ENCODE assay signal across 24 cellular contexts in genomic region chr17:17172990-17173389, GRCh38. TPM values are rescaled to one million over a fixed set of nuclear protein-coding genes. Genes with fewer than 3 reads are reported as not detected.
DNase-seq lines count a peak whose midpoint lies in the region; ATAC-seq lines count a peak whose summit lies in the region.
"Had no signal": no experiment of that assay in that cellular context is flagged by ENCODE, and none has a peak within 500 bp of the region (broad histone marks: within the 10 kb centered on the region; RNA-seq: fewer than 3 reads in every experiment).

No MANE protein-coding gene starts in this region.

- no peak overlapping the region for H3K4me3 Mint-ChIP-seq in activated CD4-positive, alpha-beta T cell treated with anti-CD3 and anti-CD28 coated beads, Interleukin-2, amount 10 ng/mL, durations not matched to agents 24 days and 14 days
- no peak overlapping the region for H3K4me3 Mint-ChIP-seq in T-helper 17 cell
- peak overlapping the region in 6 of 10 donors; percentile 18 to 59 (median 39) for H3K4me3 Mint-ChIP-seq in naive thymus-derived CD4-positive, alpha-beta T cell
- H3K4me3 Mint-ChIP-seq: activated CD4-positive, alpha-beta T cell treated with anti-CD3 and anti-CD28 coated beads for 36 hours; endodermal cell; H9 had no signal

- H3K36me3 Mint-ChIP-seq in activated CD4-positive, alpha-beta T cell treated with anti-CD3 and anti-CD28 coated beads, Interleukin-2, amount 10 ng/mL, durations not matched to agents 24 days and 14 days (ENCODE audit: low read depth): peaks cover 39% of the 10 kb centered on the region
- H3K36me3 Mint-ChIP-seq in T-helper 17 cell (ENCODE audit: low read depth): peaks cover 9% of the 10 kb centered on the region
- H3K36me3 Mint-ChIP-seq in naive thymus-derived CD4-positive, alpha-beta T cell: peaks cover 0 to 44% (median 26%) of the 10 kb centered on the region in 5 donors

- H3K4me1 ChIP-seq in BLaER1: peaks cover 94% of the 10 kb centered on the region
- H3K4me1 ChIP-seq in naive thymus-derived CD4-positive, alpha-beta T cell (ENCODE audit: control insufficient read depth in 2 of 2, insufficient read depth in 2 of 2, low read length in 2 of 2): peaks cover 19 to 62% of the 10 kb centered on the region in 2 donors

- H3K4me1 Mint-ChIP-seq in activated CD4-positive, alpha-beta T cell treated with anti-CD3 and anti-CD28 coated beads, Interleukin-2, amount 10 ng/mL, durations not matched to agents 24 days and 14 days: peaks cover 48% of the 10 kb centered on the region
- peaks cover 66% of the 10 kb centered on the region for H3K4me1 Mint-ChIP-seq in T-helper 17 cell
- peaks cover 33 to 87% (median 73%) of the 10 kb centered on the region in 7 donors for H3K4me1 Mint-ChIP-seq in naive thymus-derived CD4-positive, alpha-beta T cell

- H3K9me3 Mint-ChIP-seq in activated CD4-positive, alpha-beta T cell treated with anti-CD3 and anti-CD28 coated beads, Interleukin-2, amount 10 ng/mL, durations not matched to agents 24 days and 14 days: no peaks in the 10 kb centered on the region
- H3K9me3 Mint-ChIP-seq in naive thymus-derived CD4-positive, alpha-beta T cell: no peaks in the 10 kb centered on the region
- H3K9me3 Mint-ChIP-seq: endodermal cell, H9 had no signal

- no peaks in the 10 kb centered on the region for H3K27me3 Mint-ChIP-seq in activated CD4-positive, alpha-beta T cell treated with anti-CD3 and anti-CD28 coated beads, Interleukin-2, amount 10 ng/mL, durations not matched to agents 24 days and 14 days
- no peaks in the 10 kb centered on the region for H3K27me3 Mint-ChIP-seq in T-helper 17 cell
- H3K27me3 Mint-ChIP-seq in naive thymus-derived CD4-positive, alpha-beta T cell: no peaks in the 10 kb centered on the region
- H3K27me3 Mint-ChIP-seq: activated CD4-positive, alpha-beta T cell treated with anti-CD3 and anti-CD28 coated beads for 36 hours; progenitor cell of endocrine pancreas had no signal

- peaks cover 93% of the 10 kb centered on the region for H3K36me3 ChIP-seq in BLaER1
- H3K36me3 ChIP-seq in naive thymus-derived CD4-positive, alpha-beta T cell (ENCODE audit: control insufficient read depth in 2 of 3, insufficient read depth in 3 of 3, low read length in 3 of 3): peaks cover 4 to 42% (median 12%) of the 10 kb centered on the region in 3 experiments

- peak overlapping the region; percentile 31; the same call in 1 of the 2 replicates for H3K9ac ChIP-seq in BLaER1

- H3K9me3 ChIP-seq in BLaER1 (no peaks in the 10 kb centered on the region), T-helper 17 cell (ENCODE audit: control insufficient read depth, low read length, poor library complexity, severe bottlenecking) (no peaks in the 10 kb centered on the region)
- H3K9me3 ChIP-seq in naive thymus-derived CD4-positive, alpha-beta T cell (ENCODE audit: control insufficient read depth in 2 of 3, low read length in 3 of 3): no peaks in the 10 kb centered on the region
- H3K9me3 ChIP-seq: Peyer's patch, upper lobe of right lung had no signal

- H3K27ac ChIP-seq in BLaER1: peak overlapping the region; percentile 49
- H3K27ac ChIP-seq in naive thymus-derived CD4-positive, alpha-beta T cell (ENCODE audit: low read depth, low read length): no peak overlapping the region
- H3K27ac ChIP-seq: Peyer's patch had no signal

- intact Hi-C loops in activated CD4-positive, alpha-beta T cell treated with anti-CD3 and anti-CD28 coated beads, Interleukin-2, amount 10 ng/mL, durations not matched to agents 24 days and 14 days (cut with micrococcal nuclease): no loop called here
- intact Hi-C loops in naive thymus-derived CD4-positive, alpha-beta T cell (cut with micrococcal nuclease): no loop called here

- no peak for DNase-seq in activated CD4-positive, alpha-beta T cell treated with anti-CD3 and anti-CD28 coated beads, Interleukin-2, amount 10 ng/mL, durations not matched to agents 24 days and 14 days
- DNase-seq in activated CD4-positive, alpha-beta T cell treated with anti-CD3 and anti-CD28 coated beads for 48 hours: no peak
- no peak for DNase-seq in T-helper 17 cell
- no peak for DNase-seq in naive thymus-derived CD4-positive, alpha-beta T cell
- no peak for DNase-seq in HK-2 (ENCODE audit: unreplicated experiment)
- no peak for DNase-seq in cerebellum (ENCODE audit: low spot score)
- no peak for DNase-seq in kidney glomerular epithelial cell (lab: John Stamatoyannopoulos, UW)
- DNase-seq: 8988T; activated CD4-positive, alpha-beta T cell treated with anti-CD3 and anti-CD28 coated beads for 36 hours; activated naive CD4-positive, alpha-beta T cell treated with anti-CD3 and anti-CD28 coated beads, Interleukin-2, amount 50 U/mL, for 16 hours; AML-193; endodermal cell; Kasumi-1; NCI-H1105 treated with DMSO at 0.1 percent for 48 hours; NCI-H2081 treated with DMSO at 0.1 percent for 48 hours; NCI-H446 treated with DMSO at 0.1 percent for 48 hours; Peyer's patch; stimulated activated CD4-positive, alpha-beta T cell treated with anti-CD3 and anti-CD28 coated beads, Interleukin-2, amount 100 ng/mL, for 48 hours; upper lobe of right lung had no signal

- H4K20me1 ChIP-seq in BLaER1: peaks cover 99% of the 10 kb centered on the region

- peak overlapping the region; percentile 84 for H3K4me2 ChIP-seq in BLaER1

- no peaks in the 10 kb centered on the region for H3K27me3 ChIP-seq in BLaER1
- no peaks in the 10 kb centered on the region for H3K27me3 ChIP-seq in naive thymus-derived CD4-positive, alpha-beta T cell (ENCODE audit: control insufficient read depth in 2 of 2, insufficient read depth in 2 of 2, low read length in 2 of 2)
- H3K27me3 ChIP-seq: Peyer's patch, upper lobe of right lung had no signal

- POLR2A ChIA-PET in naive thymus-derived CD4-positive, alpha-beta T cell (lab: Charles Lee): interaction anchor here (1.0 kb wide), 1 partner anchor 9 kb away, joined by 3 read pairs; no protein-coding TSS in a partner anchor

- H3K27ac Mint-ChIP-seq in activated CD4-positive, alpha-beta T cell treated with anti-CD3 and anti-CD28 coated beads, Interleukin-2, amount 10 ng/mL, durations not matched to agents 24 days and 14 days: peak overlapping the region; percentile 34
- peak overlapping the region; percentile 100 for H3K27ac Mint-ChIP-seq in T-helper 17 cell
- H3K27ac Mint-ChIP-seq in naive thymus-derived CD4-positive, alpha-beta T cell: peak overlapping the region; percentile 46 to 99 (median 85)
- H3K27ac Mint-ChIP-seq: endodermal cell, progenitor cell of endocrine pancreas had no signal

- CTCF ChIA-PET in naive thymus-derived CD4-positive, alpha-beta T cell (lab: Charles Lee): no interaction called here

- no peak for ATAC-seq in T-helper 17 cell
- no peak for ATAC-seq in naive thymus-derived CD4-positive, alpha-beta T cell
- ATAC-seq: activated CD4-positive, alpha-beta T cell treated with anti-CD3 and anti-CD28 coated beads for 36 hours had no signal

- no peak overlapping the region for H3K4me3 ChIP-seq in BLaER1
- H3K4me3 ChIP-seq in naive thymus-derived CD4-positive, alpha-beta T cell (ENCODE audit: low read length): no peak overlapping the region
- H3K4me3 ChIP-seq: Peyer's patch, skin epidermis, upper lobe of right lung had no signal

RNA-seq across cellular contexts. Expression of gene PLD6, which starts 33.1 kb away (rescaled TPM):
- total RNA-seq in activated CD4-positive, alpha-beta T cell treated with anti-CD3 and anti-CD28 coated beads, Interleukin-2, amount 10 ng/mL, durations not matched to agents 24 days and 14 days: 17.2 and 17.3 TPM in 2 replicates
- 10 to 100 TPM; 13.2 to 15.3 TPM for total RNA-seq in T-helper 17 cell
- 10 to 100 TPM in 3 of 5 experiments, 1 to 10 TPM in 2; 6.2 to 13.9 (median 12.1) TPM for total RNA-seq in naive thymus-derived CD4-positive, alpha-beta T cell
- polyA plus RNA-seq in naive thymus-derived CD4-positive, alpha-beta T cell: 10 to 100 TPM; 11.0 to 16.4 TPM
- 6.8 TPM for total RNA-seq in cerebellum
- total RNA-seq: HT1080 had no signal

Comparison
In these comparisons a context has a peak if more than half of its experiments do, and no peak if none do; other contexts are left out.
1. H3K27ac Mint-ChIP-seq: peak in every context shown above with its lines; median percentile 100 in T-helper 17 cell; 85 in naive thymus-derived CD4-positive, alpha-beta T cell; 34 in activated CD4-positive, alpha-beta T cell treated with anti-CD3 and anti-CD28 coated beads, Interleukin-2, amount 10 ng/mL, durations not matched to agents 24 days and 14 days.
2. H3K4me3 Mint-ChIP-seq: peak in naive thymus-derived CD4-positive, alpha-beta T cell (6 of 10); none in activated CD4-positive, alpha-beta T cell treated with anti-CD3 and anti-CD28 coated beads, Interleukin-2, amount 10 ng/mL, durations not matched to agents 24 days and 14 days (single experiment) and T-helper 17 cell (single experiment).